In genomic region chr15:52382647-52383046, GRCh38 we compare ENCODE assay signal across 17 cellular contexts.
DNase-seq lines count a peak whose midpoint lies in the region; ATAC-seq, FAIRE-seq and TF ChIP-seq lines count a peak whose summit lies in the region.
"Had no signal": no experiment of that assay in that cellular context is flagged by ENCODE, and none has a peak within 500 bp of the region (broad histone marks: within the 10 kb centered on the region; RNA-seq: fewer than 3 reads in every experiment).

No MANE protein-coding gene starts in this region.

- no peak overlapping the region for H3K4me2 ChIP-seq in endothelial cell of umbilical vein (ENCODE audit: insufficient read depth, low read length)

- H3K9ac ChIP-seq in endothelial cell of umbilical vein (replicated peaks; ENCODE audit: extremely low read depth, insufficient read depth, low read length): no peak overlapping the region

- no peaks in the 10 kb centered on the region for H3K79me2 ChIP-seq in endothelial cell of umbilical vein (ENCODE audit: control insufficient read depth, insufficient read depth, low read length)

- ATAC-seq in GM18870 (IDR thresholded peaks at IDR 0.05; ENCODE audit: unreplicated experiment) (peak; percentile 17), GM21717 (IDR thresholded peaks at IDR 0.05; ENCODE audit: unreplicated experiment) (peak; percentile 13), HG03108 (IDR thresholded peaks at IDR 0.05; ENCODE audit: unreplicated experiment) (peak; percentile 18)
- ATAC-seq: effector memory CD8-positive, alpha-beta T cell had no signal

- intact Hi-C loops in endothelial cell of umbilical vein (cut with micrococcal nuclease): no loop called here
- intact Hi-C loops in vagina (cut with DNase I): no loop called here

- TF ChIP-seq POLR2A in endothelial cell of umbilical vein (IDR thresholded peaks at IDR 0.05; ENCODE audit: low read depth, low read length): no peak
- no peak for TF ChIP-seq POLR2A in vagina (IDR thresholded peaks at IDR 0.05)

- TF ChIP-seq CTCF in endothelial cell of umbilical vein (IDR thresholded peaks at IDR 0.05; ENCODE audit: extremely low read depth in 1 of 2, insufficient read depth in 1 of 2, low read depth in 1 of 2, low read length in 2 of 2) (no peak), vagina (IDR thresholded peaks at IDR 0.05) (no peak)

- H3K27me3 ChIP-seq in endothelial cell of umbilical vein (ENCODE audit: control insufficient read depth in 2 of 2, insufficient read depth in 2 of 2, low read length in 2 of 2) (no peaks in the 10 kb centered on the region), vagina (no peaks in the 10 kb centered on the region)

- H2AFZ ChIP-seq in endothelial cell of umbilical vein (ENCODE audit: low read depth, low read length): no peak overlapping the region

- POLR2A ChIA-PET in endothelial cell of umbilical vein (lab: Charles Lee): no interaction called here

- BruUV-seq in endothelial cell of umbilical vein (replicated peaks; lab: Mats Ljungman, UMichigan): no TSS peak

- peak overlapping the region; percentile 56 for H3K27ac ChIP-seq in endothelial cell of umbilical vein (ENCODE audit: insufficient read depth, low read depth, low read length)
- H3K27ac ChIP-seq in vagina: no peak overlapping the region
- H3K27ac ChIP-seq: C4-2B had no signal

- dilution Hi-C loops in endothelial cell of umbilical vein (cut with MboI; ENCODE audit: extremely low pct_ligation_motif_present, low sequenced_read_pairs): no loop called here

- CTCF ChIA-PET in endothelial cell of umbilical vein (lab: Charles Lee): interaction anchor here (1.0 to 1.4 kb wide), 4 partner anchors 9 to 353 kb away, joined by 4 read pairs; no protein-coding TSS in a partner anchor

- H3K4me1 ChIP-seq in endothelial cell of umbilical vein (ENCODE audit: control insufficient read depth, extremely low read depth, insufficient read depth, low read length): peaks cover 17% of the 10 kb centered on the region
- H3K4me1 ChIP-seq in vagina: no peaks in the 10 kb centered on the region

- no peaks in the 10 kb centered on the region for H3K9me1 ChIP-seq in endothelial cell of umbilical vein (replicated peaks; ENCODE audit: control insufficient read depth, extremely low read depth, insufficient read depth, low read length)

- H3K36me3 ChIP-seq in endothelial cell of umbilical vein (ENCODE audit: control insufficient read depth in 2 of 2, extremely low read depth in 1 of 2, insufficient read depth in 2 of 2, low read length in 2 of 2) (peaks cover 16 to 17% of the 10 kb centered on the region in 2 experiments), vagina (peaks cover 0 to 38% of the 10 kb centered on the region in 2 donors)

- H3K9me3 ChIP-seq in endothelial cell of umbilical vein (replicated peaks; ENCODE audit: control insufficient read depth, insufficient read depth, low read length): no peaks in the 10 kb centered on the region
- H3K9me3 ChIP-seq in vagina: no peaks in the 10 kb centered on the region

- H3K4me3 ChIP-seq in endothelial cell of umbilical vein (replicated peaks in 1 of 3; ENCODE audit: insufficient read depth in 1 of 3, low read depth in 1 of 3, low read length in 3 of 3) (no peak overlapping the region), vagina (no peak overlapping the region)

- no peaks in the 10 kb centered on the region for H4K20me1 ChIP-seq in endothelial cell of umbilical vein (replicated peaks; ENCODE audit: control insufficient read depth, extremely low read depth, insufficient read depth, low read length)

- DNase-seq in endothelial cell of umbilical vein (ENCODE audit: low read depth, low spot score) (no peak), SHP77 (lab: John Stamatoyannopoulos, UW) (no peak), vagina (ENCODE audit: extremely low spot score in 2 of 2) (no peak), NCI-H1092 treated with DMSO at 0.1 percent for 48 hours (lab: John Stamatoyannopoulos, UW) (no peak)
- DNase-seq: activated CD4-positive, CD25-positive, alpha-beta regulatory T cell treated with anti-CD3 and anti-CD28 coated beads, Interleukin-2, amount 50 U/mL, for 72 hours; activated effector memory CD4-positive, alpha-beta T cell treated with Interleukin-2 at 50 U/mL for 16 hours; effector memory CD8-positive, alpha-beta T cell; immature natural killer cell; Karpas-422; nucleus accumbens; substantia nigra had no signal

- no peak for FAIRE-seq in endothelial cell of umbilical vein (lab: Jason Lieb, UNC)
- FAIRE-seq: frontal cortex, H1 had no signal

TF ChIP-seq in endothelial cell of umbilical vein, 7 proteins besides CTCF, POLR2A, EP300 and RAD21:
- TF ChIP-seq MYC (IDR thresholded peaks at IDR 0.05; ENCODE audit: low read depth, low read length) (no peak), POLR2AphosphoS5 (IDR thresholded peaks at IDR 0.05; ENCODE audit: insufficient read depth, low read depth, low read length) (no peak)
TF ChIP-seq in endothelial cell of umbilical vein: peak in this region for 0.
